ENCODE assay signal across 8 cellular contexts in genomic region chr11:83035070-83035854, GRCh38. TPM values are rescaled to one million over a fixed set of nuclear protein-coding genes. Genes with fewer than 3 reads are reported as not detected.
A peak's percentile ranks its signal among the peaks of the same experiment; 100 is the strongest.
DNase-seq lines count a peak whose midpoint lies in the region; ATAC-seq and TF ChIP-seq lines count a peak whose summit lies in the region.

No MANE protein-coding gene starts in this region.

- peaks cover 10% of the 10 kb centered on the region for H3K9me3 Mint-ChIP-seq in Caco-2 (ENCODE audit: unreplicated experiment)
- H3K9me3 Mint-ChIP-seq in activated naive CD4-positive, alpha-beta T cell treated with anti-CD3 and anti-CD28 coated beads for 36 hours = no peaks in the 10 kb centered on the region

- DNase-seq in NCI-H82 treated with DMSO at 0.1 percent for 48 hours (lab: John Stamatoyannopoulos, UW; ENCODE audit: unreplicated experiment) (peak; percentile 20), fibroblast of lung (ENCODE audit: low read depth in 2 of 2) (peak; percentile 20 to 29), suprapubic skin (ENCODE audit: low spot score in 2 of 2) (no peak), colonic mucosa (no peak), Caco-2 (no peak), BE2C (no peak)
- no peak for DNase-seq in activated naive CD4-positive, alpha-beta T cell treated with anti-CD3 and anti-CD28 coated beads for 36 hours

- no peak for TF ChIP-seq EP300 in suprapubic skin (IDR thresholded peaks at IDR 0.05)

- TF ChIP-seq CTCF in fibroblast of lung (conservative IDR thresholded peaks at IDR 0.05 in 1 of 2, IDR thresholded peaks at IDR 0.05 in 1 of 2; ENCODE audit: low read depth in 1 of 2, low read length in 2 of 2) = no peak
- TF ChIP-seq CTCF in suprapubic skin (IDR thresholded peaks at IDR 0.05) = no peak
- no peak for TF ChIP-seq CTCF in colonic mucosa (IDR thresholded peaks at IDR 0.05)
- no peak for TF ChIP-seq CTCF in Caco-2 (IDR thresholded peaks at IDR 0.05; ENCODE audit: insufficient read depth in 1 of 2, low read depth in 1 of 2, low read length in 1 of 2, severe bottlenecking in 1 of 2, unreplicated experiment in 1 of 2)
- TF ChIP-seq CTCF in BE2C (IDR thresholded peaks at IDR 0.05; ENCODE audit: low read depth, low read length) = no peak

- H2AFZ ChIP-seq in fibroblast of lung (ENCODE audit: low read length) = no peak overlapping the region

- no peak overlapping the region for H3K27ac Mint-ChIP-seq in Caco-2 (ENCODE audit: unreplicated experiment)
- H3K27ac Mint-ChIP-seq in activated naive CD4-positive, alpha-beta T cell treated with anti-CD3 and anti-CD28 coated beads for 36 hours = no peak overlapping the region

- H3K36me3 ChIP-seq in fibroblast of lung (ENCODE audit: control insufficient read depth, insufficient read depth, low read length) (no peaks in the 10 kb centered on the region), suprapubic skin (no peaks in the 10 kb centered on the region), colonic mucosa (no peaks in the 10 kb centered on the region), Caco-2 (ENCODE audit: control insufficient read depth, insufficient read depth, low read length) (no peaks in the 10 kb centered on the region), BE2C (no peaks in the 10 kb centered on the region)

- ATAC-seq in GM21515 (IDR thresholded peaks at IDR 0.05; ENCODE audit: unreplicated experiment) = peak; percentile 53

- no peak overlapping the region for H3K9ac ChIP-seq in fibroblast of lung (ENCODE audit: insufficient read depth, low read length)
- peak overlapping the region in 1 of 2 donors; percentile 32 for H3K9ac ChIP-seq in colonic mucosa (ENCODE audit: low read depth in 2 of 2, low read length in 2 of 2)

- peaks cover 30% of the 10 kb centered on the region for H3K79me2 ChIP-seq in fibroblast of lung (ENCODE audit: control insufficient read depth, insufficient read depth, low read length)

- H3K4me3 ChIP-seq in fibroblast of lung (replicated peaks in 1 of 4; ENCODE audit: control extremely low read depth in 1 of 4, insufficient read depth in 1 of 4, low read depth in 3 of 4, low read length in 4 of 4) = no peak overlapping the region
- H3K4me3 ChIP-seq in suprapubic skin = peak overlapping the region; percentile 3
- H3K4me3 ChIP-seq in colonic mucosa = no peak overlapping the region
- H3K4me3 ChIP-seq in Caco-2 (ENCODE audit: low read depth, low read length) = no peak overlapping the region
- no peak overlapping the region for H3K4me3 ChIP-seq in BE2C (ENCODE audit: low read depth, low read length)

- no peaks in the 10 kb centered on the region for H3K27me3 Mint-ChIP-seq in Caco-2 (ENCODE audit: insufficient read depth, unreplicated experiment)
- H3K27me3 Mint-ChIP-seq in activated naive CD4-positive, alpha-beta T cell treated with anti-CD3 and anti-CD28 coated beads for 36 hours (ENCODE audit: low read depth) = no peaks in the 10 kb centered on the region

- H3K36me3 Mint-ChIP-seq in Caco-2 (ENCODE audit: insufficient read depth, unreplicated experiment) = no peaks in the 10 kb centered on the region
- H3K36me3 Mint-ChIP-seq in activated naive CD4-positive, alpha-beta T cell treated with anti-CD3 and anti-CD28 coated beads for 36 hours (ENCODE audit: low read depth) = peaks cover 6% of the 10 kb centered on the region

- CTCF ChIA-PET in Caco-2 (lab: Charles Lee) = interaction anchor here (1.0 kb wide), 1 partner anchor 108 kb away, joined by 3 read pairs; no protein-coding TSS in a partner anchor
- CTCF ChIA-PET in activated naive CD4-positive, alpha-beta T cell treated with anti-CD3 and anti-CD28 coated beads for 36 hours (lab: Charles Lee) = interaction anchor here (0.7 to 1.2 kb wide), 3 partner anchors 11 to 105 kb away, joined by 3 read pairs; no protein-coding TSS in a partner anchor

- H3K27ac ChIP-seq in fibroblast of lung (ENCODE audit: insufficient read depth, low read length) (no peak overlapping the region), suprapubic skin (peak overlapping the region; percentile 81), colonic mucosa (no peak overlapping the region)

- H3K9me3 ChIP-seq in fibroblast of lung (ENCODE audit: control insufficient read depth, insufficient read depth, low read depth, low read length) (no peaks in the 10 kb centered on the region), suprapubic skin (no peaks in the 10 kb centered on the region), colonic mucosa (no peaks in the 10 kb centered on the region), Caco-2 (no peaks in the 10 kb centered on the region), BE2C (no peaks in the 10 kb centered on the region)

- TF ChIP-seq POLR2A in suprapubic skin (IDR thresholded peaks at IDR 0.05) = no peak

- no peak overlapping the region for H3K4me2 ChIP-seq in fibroblast of lung (ENCODE audit: extremely low read depth, insufficient read depth, low read length)

- H4K20me1 ChIP-seq in fibroblast of lung (ENCODE audit: control insufficient read depth, extremely low read depth, insufficient read depth, low read length) = no peaks in the 10 kb centered on the region

- WGBS in suprapubic skin = 42% methylated on average over 5 of the region's 6 CpGs

- H3K27me3 ChIP-seq in fibroblast of lung (ENCODE audit: control insufficient read depth, insufficient read depth, low read length) (no peaks in the 10 kb centered on the region), suprapubic skin (no peaks in the 10 kb centered on the region), colonic mucosa (no peaks in the 10 kb centered on the region), Caco-2 (replicated peaks; ENCODE audit: control insufficient read depth, insufficient read depth, low read length) (no peaks in the 10 kb centered on the region), BE2C (no peaks in the 10 kb centered on the region)

- H3K4me1 ChIP-seq in fibroblast of lung (ENCODE audit: control insufficient read depth, extremely low read depth, insufficient read depth, low read length) (peaks cover 25% of the 10 kb centered on the region), suprapubic skin (peaks cover 50% of the 10 kb centered on the region), colonic mucosa (peaks cover 8% of the 10 kb centered on the region), Caco-2 (peaks cover 22% of the 10 kb centered on the region), BE2C (peaks cover 21% of the 10 kb centered on the region)

- BruUV-seq in Caco-2 (replicated peaks; lab: Mats Ljungman, UMichigan) = no TSS peak

- H3K4me3 Mint-ChIP-seq in Caco-2 (ENCODE audit: unreplicated experiment) = no peak overlapping the region
- no peak overlapping the region for H3K4me3 Mint-ChIP-seq in activated naive CD4-positive, alpha-beta T cell treated with anti-CD3 and anti-CD28 coated beads for 36 hours

- peaks cover 31% of the 10 kb centered on the region for H3K4me1 Mint-ChIP-seq in Caco-2 (ENCODE audit: low read depth, unreplicated experiment)
- H3K4me1 Mint-ChIP-seq in activated naive CD4-positive, alpha-beta T cell treated with anti-CD3 and anti-CD28 coated beads for 36 hours (ENCODE audit: low read depth) = peaks cover 42% of the 10 kb centered on the region

- POLR2A ChIA-PET in Caco-2 (lab: Charles Lee) = no interaction called here

- intact Hi-C loops in colonic mucosa (cut with DNase I) (no loop called here), Caco-2 (cut with micrococcal nuclease; ENCODE audit: unreplicated experiment) (no loop called here)
- intact Hi-C loops in activated naive CD4-positive, alpha-beta T cell treated with anti-CD3 and anti-CD28 coated beads for 36 hours (cut with micrococcal nuclease) = no loop called here

RNA-seq across cellular contexts. Expression of gene RAB30, which starts 36.4 kb away (rescaled TPM):
- 19.3 and 45.2 TPM in 2 replicates for total RNA-seq in fibroblast of lung
- 21.0 and 33.9 TPM in 2 replicates for polyA plus RNA-seq in fibroblast of lung
- 15.1 and 25.3 TPM in 2 replicates for polyA plus RNA-seq in fibroblast of lung (2012)
- polyA minus RNA-seq in fibroblast of lung (ENCODE audit: low replicate concordance) = 8.3 and 15.3 TPM in 2 replicates
- total RNA-seq in suprapubic skin = 10 to 100 TPM; 14.1 to 38.1 (median 24.4) TPM
- total RNA-seq in colonic mucosa = 10 to 100 TPM in 1 of 2 donors, 1 to 10 TPM in 1; 6.3 to 16.9 TPM
- total RNA-seq in Caco-2 (2022) = 13.0 and 13.5 TPM in 2 replicates
- 10 to 100 TPM in 1 of 2 experiments, 1 to 10 TPM in 1; 8.8 to 11.1 TPM for total RNA-seq in activated naive CD4-positive, alpha-beta T cell treated with anti-CD3 and anti-CD28 coated beads for 36 hours
- polyA plus RNA-seq in BE2C (2012; ENCODE audit: insufficient read depth, insufficient read length, low read depth) = 7.0 TPM

Comparison
In these comparisons a context has a peak if more than half of its experiments do, and no peak if none do; other contexts are left out.
1. DNase-seq: peak in NCI-H82 treated with DMSO at 0.1 percent for 48 hours (single experiment) and fibroblast of lung (2 of 2); none in suprapubic skin (0 of 2), colonic mucosa (single experiment), Caco-2 (0 of 2), activated naive CD4-positive, alpha-beta T cell treated with anti-CD3 and anti-CD28 coated beads for 36 hours (single experiment) and BE2C (single experiment).